Comparison of ENCODE assay signal across 1 cellular context in genomic region chr1:114482585-114482984, GRCh38.
A peak's percentile ranks its signal among the peaks of the same experiment; 100 is the strongest.
TF ChIP-seq lines count a peak whose summit lies in the region.

No MANE protein-coding gene starts in this region.

TF ChIP-seq in K562, 482 proteins besides CTCF, POLR2A, EP300 and RAD21 (continued from another document):
- TF ChIP-seq CCAR2 (IDR thresholded peaks at IDR 0.05; ENCODE audit: low read depth, low read length), result no peak
- peak; percentile 64 for TF ChIP-seq ZNF431 (CRISPR knock-in tag; IDR thresholded peaks at IDR 0.05)
- TF ChIP-seq SNAPC5 (CRISPR knock-in tag; IDR thresholded peaks at IDR 0.05), result no peak
- TF ChIP-seq CGGBP1 (CRISPR knock-in tag; IDR thresholded peaks at IDR 0.05), result no peak
- TF ChIP-seq DPF2 (IDR thresholded peaks at IDR 0.05), result no peak
- TF ChIP-seq THRAP3 (IDR thresholded peaks at IDR 0.05; ENCODE audit: borderline replicate concordance), result no peak
- no peak for TF ChIP-seq NFYB (IDR thresholded peaks at IDR 0.05; ENCODE audit: extremely low read depth, insufficient read length)
